In the genomic region with DNA sequence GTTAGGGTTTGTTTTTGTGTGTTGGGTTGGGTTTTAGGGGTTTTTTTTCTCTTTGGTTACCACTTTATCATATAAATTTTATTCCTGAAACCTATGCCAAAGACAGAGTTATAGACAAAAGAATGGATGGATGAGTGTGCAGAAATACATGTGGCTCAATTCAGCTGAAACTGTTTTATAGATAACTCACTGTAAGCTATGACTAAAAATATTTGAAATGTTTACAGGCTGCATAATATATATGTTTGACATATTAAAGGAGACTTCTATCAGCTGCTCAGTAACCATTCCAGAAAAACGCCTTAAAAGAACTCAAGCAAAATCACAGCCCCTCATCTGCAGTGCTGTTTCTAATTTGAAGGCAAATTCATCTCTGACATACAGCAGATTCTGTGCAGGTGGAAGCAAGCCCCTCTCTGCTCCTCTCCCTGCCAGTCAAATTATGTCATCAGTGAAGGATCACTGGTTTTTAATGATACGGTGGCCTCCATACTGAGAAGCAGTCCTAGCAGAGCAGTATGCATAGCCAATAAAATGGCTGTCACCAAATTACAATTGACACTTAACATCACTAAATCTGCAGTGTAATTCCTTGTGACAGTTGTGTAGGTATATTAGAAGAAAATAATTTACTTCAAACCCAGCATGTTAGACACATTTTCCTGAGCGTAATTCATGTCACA, we compare ENCODE assay signal across 24 cellular contexts.
DNase-seq lines count a peak whose midpoint lies in the region; ATAC-seq, FAIRE-seq and TF ChIP-seq lines count a peak whose summit lies in the region.
"Had no signal": no experiment of that assay in that cellular context is flagged by ENCODE, and none has a peak within 500 bp of the region (broad histone marks: within the 10 kb centered on the region; RNA-seq: fewer than 3 reads in every experiment).

No MANE protein-coding gene starts in this region.

- CTCF ChIA-PET in endothelial cell of umbilical vein (lab: Charles Lee): interaction anchor here (0.7 to 1.7 kb wide), 8 partner anchors 10 to 591 kb away, joined by 3 to 7 read pairs (median 4); no protein-coding TSS in a partner anchor

- peak; percentile 70 for DNase-seq in HCEC 1CT
- DNase-seq in NCI-H69 (lab: John Stamatoyannopoulos, UW): peak; percentile 92
- no peak for DNase-seq in endothelial cell of umbilical vein (ENCODE audit: low read depth, low spot score)
- no peak for DNase-seq in osteocyte (ENCODE audit: extremely low spot score, unreplicated experiment)
- no peak for DNase-seq in activated CD8-positive, alpha-beta memory T cell treated with anti-CD3 and anti-CD28 coated beads for 24 hours
- DNase-seq in RCC 7860 (ENCODE audit: low spot score): no peak
- DNase-seq: activated CD4-positive, alpha-beta T cell treated with anti-CD3 and anti-CD28 coated beads for 36 hours; activated gamma-delta T cell treated with Interleukin-2 at 50 U/mL for 16 hours; activated naive CD8-positive, alpha-beta T cell treated with anti-CD3 and anti-CD28 coated beads, Interleukin-2, amount 50 U/mL, for 24 hours; activated T-cell treated with anti-CD3 and anti-CD28 coated beads, Interleukin-2, amount 50 U/mL, for 24 hours; NCI-H1930; NCI-H345; PC-9; stimulated activated CD8-positive, alpha-beta memory T cell treated with anti-CD3 and anti-CD28 coated beads, Interleukin-4, amount 100 ng/mL, for 48 hours; stomach; T-helper 17 cell; tibial artery had no signal

- no peaks in the 10 kb centered on the region for H3K9me1 ChIP-seq in endothelial cell of umbilical vein (replicated peaks; ENCODE audit: control insufficient read depth, extremely low read depth, insufficient read depth, low read length)

- H3K9ac ChIP-seq in endothelial cell of umbilical vein (replicated peaks; ENCODE audit: extremely low read depth, insufficient read depth, low read length): no peak overlapping the region

- ATAC-seq in GM21528 (IDR thresholded peaks at IDR 0.05; ENCODE audit: low FRiP score, unreplicated experiment): no peak
- ATAC-seq: activated CD4-positive, alpha-beta T cell treated with anti-CD3 and anti-CD28 coated beads for 36 hours; activated naive CD8-positive, alpha-beta T cell treated with anti-CD3 and anti-CD28 coated beads, Interleukin-2, amount 50 U/mL, for 24 hours; T-helper 17 cell had no signal

- no peaks in the 10 kb centered on the region for H3K27me3 Mint-ChIP-seq in osteocyte (ENCODE audit: unreplicated experiment)
- H3K27me3 Mint-ChIP-seq: activated CD4-positive, alpha-beta T cell treated with anti-CD3 and anti-CD28 coated beads for 36 hours; activated naive CD8-positive, alpha-beta T cell treated with anti-CD3 and anti-CD28 coated beads, Interleukin-2, amount 50 U/mL, for 24 hours; activated T-cell treated with anti-CD3 and anti-CD28 coated beads, Interleukin-2, amount 50 U/mL, for 24 hours; T-helper 17 cell had no signal

- TF ChIP-seq POLR2A in endothelial cell of umbilical vein (IDR thresholded peaks at IDR 0.05; ENCODE audit: low read depth, low read length): no peak

- H3K4me1 ChIP-seq in endothelial cell of umbilical vein (ENCODE audit: control insufficient read depth, extremely low read depth, insufficient read depth, low read length): peaks cover 25% of the 10 kb centered on the region
- H3K4me1 ChIP-seq: esophagus muscularis mucosa, stomach had no signal

- H3K27ac Mint-ChIP-seq in osteocyte (ENCODE audit: unreplicated experiment): peak overlapping the region; percentile 41
- H3K27ac Mint-ChIP-seq: activated CD4-positive, alpha-beta T cell treated with anti-CD3 and anti-CD28 coated beads for 36 hours; activated naive CD8-positive, alpha-beta T cell treated with anti-CD3 and anti-CD28 coated beads, Interleukin-2, amount 50 U/mL, for 24 hours; activated T-cell treated with anti-CD3 and anti-CD28 coated beads, Interleukin-2, amount 50 U/mL, for 24 hours; T-helper 17 cell had no signal

- peaks cover 24% of the 10 kb centered on the region for H3K4me1 Mint-ChIP-seq in osteocyte (ENCODE audit: unreplicated experiment)
- H3K4me1 Mint-ChIP-seq: activated CD4-positive, alpha-beta T cell treated with anti-CD3 and anti-CD28 coated beads for 36 hours; activated naive CD8-positive, alpha-beta T cell treated with anti-CD3 and anti-CD28 coated beads, Interleukin-2, amount 50 U/mL, for 24 hours; T-helper 17 cell had no signal

- peak overlapping the region; percentile 44 for H2AFZ ChIP-seq in endothelial cell of umbilical vein (ENCODE audit: low read depth, low read length)
- H2AFZ ChIP-seq: PC-9 had no signal

- H3K9me3 ChIP-seq in endothelial cell of umbilical vein (replicated peaks; ENCODE audit: control insufficient read depth, insufficient read depth, low read length): no peaks in the 10 kb centered on the region
- H3K9me3 ChIP-seq: esophagus muscularis mucosa, neutrophil, SJSA1, stomach, tibial artery had no signal

- intact Hi-C loops in endothelial cell of umbilical vein (cut with micrococcal nuclease): no loop called here

- H3K36me3 ChIP-seq in endothelial cell of umbilical vein (ENCODE audit: control insufficient read depth in 2 of 2, extremely low read depth in 1 of 2, insufficient read depth in 2 of 2, low read length in 2 of 2): no peaks in the 10 kb centered on the region
- H3K36me3 ChIP-seq: esophagus muscularis mucosa, neutrophil, SJSA1, stomach, tibial artery had no signal

- POLR2A ChIA-PET in endothelial cell of umbilical vein (lab: Charles Lee): no interaction called here

- H3K4me3 Mint-ChIP-seq in osteocyte (ENCODE audit: unreplicated experiment): no peak overlapping the region
- H3K4me3 Mint-ChIP-seq: activated CD4-positive, alpha-beta T cell treated with anti-CD3 and anti-CD28 coated beads for 36 hours; activated naive CD8-positive, alpha-beta T cell treated with anti-CD3 and anti-CD28 coated beads, Interleukin-2, amount 50 U/mL, for 24 hours; activated T-cell treated with anti-CD3 and anti-CD28 coated beads, Interleukin-2, amount 50 U/mL, for 24 hours; T-helper 17 cell had no signal

- no peaks in the 10 kb centered on the region for H3K9me3 Mint-ChIP-seq in osteocyte (ENCODE audit: unreplicated experiment)
- H3K9me3 Mint-ChIP-seq: activated naive CD8-positive, alpha-beta T cell treated with anti-CD3 and anti-CD28 coated beads, Interleukin-2, amount 50 U/mL, for 24 hours; activated T-cell treated with anti-CD3 and anti-CD28 coated beads, Interleukin-2, amount 50 U/mL, for 24 hours had no signal

- no peak overlapping the region for H3K27ac ChIP-seq in endothelial cell of umbilical vein (ENCODE audit: insufficient read depth, low read depth, low read length)
- H3K27ac ChIP-seq: esophagus muscularis mucosa, neutrophil, PC-9, SJSA1, stomach, tibial artery had no signal

- H3K79me2 ChIP-seq in endothelial cell of umbilical vein (ENCODE audit: control insufficient read depth, insufficient read depth, low read length): no peaks in the 10 kb centered on the region

- H3K4me3 ChIP-seq in endothelial cell of umbilical vein (replicated peaks in 1 of 3; ENCODE audit: insufficient read depth in 1 of 3, low read depth in 1 of 3, low read length in 3 of 3): no peak overlapping the region
- H3K4me3 ChIP-seq: esophagus muscularis mucosa, lung, PC-9, SJSA1, stomach, tibial artery had no signal

- dilution Hi-C loops in endothelial cell of umbilical vein (cut with MboI; ENCODE audit: extremely low pct_ligation_motif_present, low sequenced_read_pairs): no loop called here

- H4K20me1 ChIP-seq in endothelial cell of umbilical vein (replicated peaks; ENCODE audit: control insufficient read depth, extremely low read depth, insufficient read depth, low read length): no peaks in the 10 kb centered on the region

- H3K4me2 ChIP-seq in endothelial cell of umbilical vein (ENCODE audit: insufficient read depth, low read length): peak overlapping the region; percentile 28
- H3K4me2 ChIP-seq: PC-9 had no signal

- BruUV-seq in endothelial cell of umbilical vein (replicated peaks; lab: Mats Ljungman, UMichigan): no TSS peak

- no peak for TF ChIP-seq CTCF in endothelial cell of umbilical vein (IDR thresholded peaks at IDR 0.05; ENCODE audit: extremely low read depth in 1 of 2, insufficient read depth in 1 of 2, low read depth in 1 of 2, low read length in 2 of 2)
- no peak for TF ChIP-seq CTCF in osteocyte (IDR thresholded peaks at IDR 0.05)

- no peaks in the 10 kb centered on the region for H3K27me3 ChIP-seq in endothelial cell of umbilical vein (ENCODE audit: control insufficient read depth in 2 of 2, insufficient read depth in 2 of 2, low read length in 2 of 2)
- H3K27me3 ChIP-seq: esophagus muscularis mucosa, neutrophil, SJSA1, stomach, tibial artery had no signal

- no peaks in the 10 kb centered on the region for H3K36me3 Mint-ChIP-seq in osteocyte (ENCODE audit: unreplicated experiment)

- FAIRE-seq in endothelial cell of umbilical vein (lab: Jason Lieb, UNC): no peak
- FAIRE-seq in RCC 7860 (lab: Jason Lieb, UNC): no peak
- FAIRE-seq: H54, keratinocyte had no signal

TF ChIP-seq in endothelial cell of umbilical vein, 7 proteins besides CTCF, POLR2A, EP300 and RAD21:
- TF ChIP-seq POLR2AphosphoS5 (IDR thresholded peaks at IDR 0.05; ENCODE audit: insufficient read depth, low read depth, low read length) (no peak), JUN (IDR thresholded peaks at IDR 0.05; ENCODE audit: borderline replicate concordance, insufficient read depth, insufficient read length, low read depth) (no peak), FOS (IDR thresholded peaks at IDR 0.05; ENCODE audit: borderline replicate concordance, insufficient read depth, low read length) (no peak)

Comparison
In these comparisons a context has a peak if more than half of its experiments do, and no peak if none do; other contexts are left out.
1. DNase-seq: peak in HCEC 1CT (single experiment) and NCI-H69 (single experiment); none in endothelial cell of umbilical vein (single experiment), osteocyte (single experiment), activated CD8-positive, alpha-beta memory T cell treated with anti-CD3 and anti-CD28 coated beads for 24 hours (single experiment) and RCC 7860 (single experiment).